In the genomic region with DNA sequence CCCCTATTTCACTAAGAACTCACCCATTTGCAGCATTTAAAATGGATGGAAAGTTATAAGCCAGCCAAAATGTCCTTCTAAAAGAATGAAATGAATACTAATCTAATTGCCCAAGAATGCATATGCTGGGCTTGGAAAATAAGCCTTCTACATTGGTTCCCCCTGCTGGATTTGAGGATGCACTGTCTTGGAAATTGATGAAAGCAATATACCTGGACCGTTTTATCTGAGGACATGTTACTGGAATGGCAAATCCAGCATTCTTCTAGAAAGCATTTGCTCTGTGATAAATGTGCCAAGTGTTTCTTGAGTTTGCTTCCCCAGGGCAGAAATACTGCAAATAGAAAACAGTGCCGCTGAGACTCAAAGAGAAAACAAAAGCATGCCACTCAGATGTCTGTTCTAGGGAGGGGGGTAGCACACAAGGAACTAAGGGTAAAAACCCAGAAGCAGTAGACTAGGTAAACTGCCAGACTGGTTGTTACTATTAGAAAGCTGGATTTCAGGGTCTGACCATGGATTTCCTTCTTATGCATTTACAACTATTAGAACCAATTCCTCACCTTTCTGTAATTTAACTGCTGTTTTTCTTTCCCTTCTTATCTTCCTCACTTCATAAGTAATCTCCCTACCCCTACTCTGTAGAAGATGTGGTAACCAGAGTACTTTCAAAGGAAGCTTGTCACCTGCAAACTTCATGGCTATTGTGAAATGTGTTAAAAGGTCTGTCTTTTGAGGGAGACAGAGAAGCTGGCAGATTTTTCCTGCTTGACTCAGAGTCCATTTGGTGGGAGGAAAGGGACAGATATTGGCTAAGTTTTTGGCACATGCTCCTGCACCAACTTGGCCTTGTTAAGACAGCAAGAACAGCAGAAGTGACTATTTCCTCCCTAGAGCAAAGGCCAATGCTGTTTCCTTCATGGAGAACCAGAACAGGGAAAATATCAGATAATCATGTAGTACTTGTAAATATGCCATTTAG, we compare ENCODE assay signal across 8 cellular contexts.
DNase-seq lines count a peak whose midpoint lies in the region; ATAC-seq, FAIRE-seq and TF ChIP-seq lines count a peak whose summit lies in the region.

No MANE protein-coding gene starts in this region.

- TF ChIP-seq POLR2A in transverse colon (IDR thresholded peaks at IDR 0.05), result no peak

- DNase-seq in Caki2 (ENCODE audit: low read depth) (peak; percentile 23), LoVo (ENCODE audit: low spot score) (peak; percentile 16), WERI-Rb-1 (no peak), transverse colon (no peak)
- no peak for DNase-seq in activated CD4-positive, alpha-beta T cell treated with anti-CD3 and anti-CD28 coated beads for 1 hour
- DNase-seq in stimulated activated naive CD4-positive, alpha-beta T cell (lab: John Stamatoyannopoulos, UW), result no peak

- intact Hi-C loops in transverse colon (cut with DNase I; ENCODE audit: low total_unique reads), result no loop called here

- H3K27ac ChIP-seq in WERI-Rb-1, result no peak overlapping the region
- no peak overlapping the region for H3K27ac ChIP-seq in transverse colon

- in situ Hi-C loops in Caki2 (cut with HindIII; ENCODE audit: low pct_unique_long_range_greater_than_20kb, low sequenced_read_pairs), result no loop called here
- in situ Hi-C loops in transverse colon (cut with MboI; ENCODE audit: low pct_ligation_motif_present in 1 of 4, low pct_unique_long_range_greater_than_20kb in 1 of 4, low sequenced_read_pairs in 3 of 4), result loop anchor here in 1 of 4 donors (25.0 kb wide), 1 partner anchor 107 kb away; no protein-coding TSS in a partner anchor

- TF ChIP-seq CTCF in WERI-Rb-1 (IDR thresholded peaks at IDR 0.05; ENCODE audit: low read depth, low read length) (peak; percentile 42; the same call in 1 of the 2 replicates), transverse colon (IDR thresholded peaks at IDR 0.05) (peak in 4 of 5 experiments; percentile 34 to 44 (median 38))

- TF ChIP-seq EP300 in transverse colon (IDR thresholded peaks at IDR 0.05; ENCODE audit: low read depth), result no peak

- peak; percentile 93 for FAIRE-seq in islet of Langerhans (lab: Jason Lieb, UNC)

- H3K4me3 ChIP-seq in WERI-Rb-1 (ENCODE audit: low read depth, low read length) (no peak overlapping the region), transverse colon (no peak overlapping the region)

- H3K4me1 ChIP-seq in transverse colon, result no peaks in the 10 kb centered on the region

- 0 to 22% methylated on average over 1 to 2 of the region's 2 CpGs for WGBS in transverse colon (ENCODE audit: low coverage in 1 of 2), 2 donors

- ATAC-seq in HG02970 (IDR thresholded peaks at IDR 0.05; ENCODE audit: low FRiP score, unreplicated experiment), result no peak

- H3K9me3 ChIP-seq in WERI-Rb-1 (ENCODE audit: severe bottlenecking), result no peaks in the 10 kb centered on the region
- no peaks in the 10 kb centered on the region for H3K9me3 ChIP-seq in transverse colon

- no peaks in the 10 kb centered on the region for H3K36me3 ChIP-seq in WERI-Rb-1
- no peaks in the 10 kb centered on the region for H3K36me3 ChIP-seq in transverse colon

- H3K27me3 ChIP-seq in WERI-Rb-1 (ENCODE audit: insufficient read depth, low read depth, severe bottlenecking) (no peaks in the 10 kb centered on the region), transverse colon (no peaks in the 10 kb centered on the region)

Comparison
In these comparisons a context has a peak if more than half of its experiments do, and no peak if none do; other contexts are left out.
1. DNase-seq: peak in Caki2 (single experiment) and LoVo (single experiment); none in WERI-Rb-1 (single experiment), transverse colon (single experiment), activated CD4-positive, alpha-beta T cell treated with anti-CD3 and anti-CD28 coated beads for 1 hour (single experiment) and stimulated activated naive CD4-positive, alpha-beta T cell (0 of 6).